8 cellular contexts compared by ENCODE assay signal in genomic region chr1:186374313-186375151, GRCh38. TPM values are rescaled to one million over a fixed set of nuclear protein-coding genes. Genes with fewer than 3 reads are reported as not detected.
DNase-seq lines count a peak whose midpoint lies in the region; ATAC-seq lines count a peak whose summit lies in the region.

No MANE protein-coding gene starts in this region.

- H3K9ac ChIP-seq in rectal smooth muscle tissue (ENCODE audit: low read length): peak overlapping the region; percentile 96

- peak overlapping the region; percentile 94 to 98 for H3K27ac Mint-ChIP-seq in activated naive CD4-positive, alpha-beta T cell treated with anti-CD3 and anti-CD28 coated beads, Interleukin-2, amount 50 U/mL, for 72 hours

- peaks cover 20 to 29% of the 10 kb centered on the region in 2 donors for H3K36me3 Mint-ChIP-seq in activated naive CD4-positive, alpha-beta T cell treated with anti-CD3 and anti-CD28 coated beads, Interleukin-2, amount 50 U/mL, for 72 hours

- peaks cover 2% of the 10 kb centered on the region for H3K36me3 ChIP-seq in rectal smooth muscle tissue (ENCODE audit: control insufficient read depth, insufficient read depth, low read length)

- intact Hi-C loops in left ventricle myocardium superior (cut with micrococcal nuclease): no loop called here

- H3K9me3 Mint-ChIP-seq in activated naive CD4-positive, alpha-beta T cell treated with anti-CD3 and anti-CD28 coated beads, Interleukin-2, amount 50 U/mL, for 72 hours: no peaks in the 10 kb centered on the region

- peaks cover 10% of the 10 kb centered on the region for H3K4me1 ChIP-seq in rectal smooth muscle tissue (ENCODE audit: control insufficient read depth, insufficient read depth, low read length)

- peak overlapping the region; percentile 99 for H3K27ac ChIP-seq in rectal smooth muscle tissue (ENCODE audit: low read depth, low read length)

- ATAC-seq in GM19395 (IDR thresholded peaks at IDR 0.05; ENCODE audit: unreplicated experiment) (peak; percentile 39), HG03432 (IDR thresholded peaks at IDR 0.05; ENCODE audit: unreplicated experiment) (peak; percentile 25), left ventricle myocardium superior (peak; percentile 10), esophagus mucosa (no peak)
- ATAC-seq in activated naive CD4-positive, alpha-beta T cell treated with anti-CD3 and anti-CD28 coated beads, Interleukin-2, amount 50 U/mL, for 72 hours: peak; percentile 22 to 28

- H3K27me3 ChIP-seq in rectal smooth muscle tissue (ENCODE audit: control insufficient read depth, insufficient read depth, low read length): no peaks in the 10 kb centered on the region

- DNase-seq in DMS153 (lab: John Stamatoyannopoulos, UW) (peak; percentile 32), NOMO-1 treated with DMSO at 0.1 percent for 48 hours (lab: John Stamatoyannopoulos, UW; ENCODE audit: unreplicated experiment) (peak; percentile 16), left ventricle myocardium superior (no peak)
- DNase-seq in activated naive CD4-positive, alpha-beta T cell treated with anti-CD3 and anti-CD28 coated beads, Interleukin-2, amount 50 U/mL, for 72 hours (ENCODE audit: low spot score in 2 of 2): peak in 1 of 2 donors; percentile 21

- H3K4me3 ChIP-seq in rectal smooth muscle tissue (ENCODE audit: low read length): peak overlapping the region; percentile 96

RNA-seq across cellular contexts. Expression of gene TPR, which starts 0.5 kb away (rescaled TPM):
- total RNA-seq in activated naive CD4-positive, alpha-beta T cell treated with anti-CD3 and anti-CD28 coated beads, Interleukin-2, amount 50 U/mL, for 72 hours: 100 to 1,000 TPM; 175 to 214 TPM
- total RNA-seq in left ventricle myocardium superior (46.4 TPM), esophagus mucosa (57.0 TPM)

RNA-seq across cellular contexts. Expression of gene ODR4, which starts 1.1 kb away (rescaled TPM):
- total RNA-seq in activated naive CD4-positive, alpha-beta T cell treated with anti-CD3 and anti-CD28 coated beads, Interleukin-2, amount 50 U/mL, for 72 hours: 10 to 100 TPM; 18.5 to 20.1 TPM
- total RNA-seq in left ventricle myocardium superior: 9.2 TPM
- 8.9 TPM for total RNA-seq in esophagus mucosa
